8 cellular contexts compared by ENCODE assay signal in genomic region chr11:128471138-128471661, GRCh38.
DNase-seq lines count a peak whose midpoint lies in the region; ATAC-seq and TF ChIP-seq lines count a peak whose summit lies in the region.

No MANE protein-coding gene starts in this region.

- H3K27ac Mint-ChIP-seq in CD8-positive, alpha-beta memory T cell, result peak overlapping the region; percentile 89 to 99 (median 96)
- H3K27ac Mint-ChIP-seq in activated naive CD4-positive, alpha-beta T cell treated with anti-CD3 and anti-CD28 coated beads, Interleukin-2, amount 50 U/mL, for 72 hours, result peak overlapping the region; percentile 97 to 99

- peaks cover 68% of the 10 kb centered on the region for H3K36me3 ChIP-seq in CD8-positive, alpha-beta memory T cell (ENCODE audit: insufficient read depth, low read length)
- H3K36me3 ChIP-seq in transverse colon (peaks cover 0 to 7% (median 0%) of the 10 kb centered on the region in 4 donors), HAP-1 (replicated peaks) (no peaks in the 10 kb centered on the region), psoas muscle (ENCODE audit: insufficient read depth in 1 of 2, low read depth in 1 of 2) (peaks cover 3 to 16% of the 10 kb centered on the region in 2 donors)

- intact Hi-C loops in transverse colon (cut with DNase I; ENCODE audit: low total_unique reads), result no loop called here
- intact Hi-C loops in psoas muscle (cut with DNase I), result no loop called here

- TF ChIP-seq EP300 in transverse colon (IDR thresholded peaks at IDR 0.05; ENCODE audit: low read depth), result no peak

- no peak for TF ChIP-seq CTCF in transverse colon (IDR thresholded peaks at IDR 0.05)
- no peak for TF ChIP-seq CTCF in psoas muscle (IDR thresholded peaks at IDR 0.05)

- ATAC-seq in GM19395 (IDR thresholded peaks at IDR 0.05; ENCODE audit: unreplicated experiment) (peak; percentile 56), HG03342 (IDR thresholded peaks at IDR 0.05; ENCODE audit: unreplicated experiment) (peak; percentile 40), psoas muscle (no peak)
- peak; percentile 19 to 36 for ATAC-seq in activated naive CD4-positive, alpha-beta T cell treated with anti-CD3 and anti-CD28 coated beads, Interleukin-2, amount 50 U/mL, for 72 hours

- 61 to 75% methylated on average over 3 of the region's 3 CpGs for WGBS in transverse colon (ENCODE audit: low coverage in 1 of 2), 2 donors
- WGBS in psoas muscle, 3 donors, result 65 to 67% (median 66%) methylated on average over 3 of the region's 3 CpGs

- H3K27me3 ChIP-seq in CD8-positive, alpha-beta memory T cell (ENCODE audit: insufficient read depth, low read length, poor library complexity, severe bottlenecking), result no peaks in the 10 kb centered on the region
- H3K27me3 ChIP-seq in transverse colon (no peaks in the 10 kb centered on the region), HAP-1 (ENCODE audit: low read depth) (no peaks in the 10 kb centered on the region), psoas muscle (ENCODE audit: insufficient read depth in 3 of 3, low read length in 2 of 3) (no peaks in the 10 kb centered on the region)

- POLR2A ChIA-PET in CD8-positive, alpha-beta memory T cell (lab: Charles Lee), result interaction anchor here (0.9 to 6.9 kb wide), 13 partner anchors 10 to 181 kb away, joined by 3 to 44 read pairs (median 5); no protein-coding TSS in a partner anchor

- CTCF ChIA-PET in CD8-positive, alpha-beta memory T cell (lab: Charles Lee), result interaction anchor here (0.6 to 4.3 kb wide), 8 partner anchors 9 to 182 kb away, joined by 3 to 18 read pairs (median 4); no protein-coding TSS in a partner anchor

- H3K27me3 Mint-ChIP-seq in CD8-positive, alpha-beta memory T cell, result peaks cover 0 to 1% of the 10 kb centered on the region in 2 donors

- H3K36me3 Mint-ChIP-seq in CD8-positive, alpha-beta memory T cell, result peaks cover 49 to 97% (median 63%) of the 10 kb centered on the region in 3 donors
- H3K36me3 Mint-ChIP-seq in activated naive CD4-positive, alpha-beta T cell treated with anti-CD3 and anti-CD28 coated beads, Interleukin-2, amount 50 U/mL, for 72 hours, result peaks cover 51 to 80% of the 10 kb centered on the region in 2 donors

- H3K4me1 Mint-ChIP-seq in CD8-positive, alpha-beta memory T cell, result peaks cover 99 to 100% (median 100%) of the 10 kb centered on the region in 3 donors

- H3K4me3 Mint-ChIP-seq in CD8-positive, alpha-beta memory T cell, result peak overlapping the region; percentile 62 to 86 (median 77)

- H3K4me3 ChIP-seq in CD8-positive, alpha-beta memory T cell (ENCODE audit: low read length), result peak overlapping the region; percentile 69
- H3K4me3 ChIP-seq in transverse colon, result no peak overlapping the region
- H3K4me3 ChIP-seq in HAP-1, result no peak overlapping the region
- H3K4me3 ChIP-seq in psoas muscle, result no peak overlapping the region

- TF ChIP-seq POLR2A in transverse colon (IDR thresholded peaks at IDR 0.05), result peak; percentile 22

- DNase-seq in CD8-positive, alpha-beta memory T cell, result peak in 3 of 5 donors; percentile 75 to 79 (median 78)
- DNase-seq in activated naive CD4-positive, alpha-beta T cell treated with anti-CD3 and anti-CD28 coated beads, Interleukin-2, amount 50 U/mL, for 72 hours (ENCODE audit: low spot score in 2 of 2), result no peak
- DNase-seq in transverse colon, result peak; percentile 52
- no peak for DNase-seq in HAP-1 (ENCODE audit: low spot score in 2 of 2)
- no peak for DNase-seq in NCI-H1694 (lab: John Stamatoyannopoulos, UW)
- no peak for DNase-seq in psoas muscle

- no peaks in the 10 kb centered on the region for H3K9me3 ChIP-seq in CD8-positive, alpha-beta memory T cell (ENCODE audit: low read length)
- H3K9me3 ChIP-seq in transverse colon, result no peaks in the 10 kb centered on the region
- no peaks in the 10 kb centered on the region for H3K9me3 ChIP-seq in HAP-1
- H3K9me3 ChIP-seq in psoas muscle, result no peaks in the 10 kb centered on the region

- H3K27ac ChIP-seq in CD8-positive, alpha-beta memory T cell (ENCODE audit: low read depth, low read length), result peak overlapping the region; percentile 56
- H3K27ac ChIP-seq in transverse colon (peak overlapping the region; percentile 59 to 75 (median 68)), psoas muscle (no peak overlapping the region)

- H3K9me3 Mint-ChIP-seq in CD8-positive, alpha-beta memory T cell, result no peaks in the 10 kb centered on the region
- H3K9me3 Mint-ChIP-seq in activated naive CD4-positive, alpha-beta T cell treated with anti-CD3 and anti-CD28 coated beads, Interleukin-2, amount 50 U/mL, for 72 hours, result no peaks in the 10 kb centered on the region

- in situ Hi-C loops in transverse colon (cut with MboI; ENCODE audit: low pct_ligation_motif_present in 1 of 4, low pct_unique_long_range_greater_than_20kb in 1 of 4, low sequenced_read_pairs in 3 of 4), result loop anchor here in 1 of 4 donors (25.0 kb wide), 1 partner anchor 159 kb away; no protein-coding TSS in a partner anchor
- in situ Hi-C loops in HAP-1 (cut with MboI; ENCODE audit: low sequenced_read_pairs), result no loop called here

- H3K4me1 ChIP-seq in CD8-positive, alpha-beta memory T cell (ENCODE audit: insufficient read depth, low read length), result peaks cover 97% of the 10 kb centered on the region
- H3K4me1 ChIP-seq in transverse colon (peaks cover 29 to 98% (median 43%) of the 10 kb centered on the region in 4 donors), HAP-1 (no peaks in the 10 kb centered on the region), psoas muscle (peaks cover 38% of the 10 kb centered on the region)

Comparison
In these comparisons a context has a peak if more than half of its experiments do, and no peak if none do; other contexts are left out.
1. DNase-seq: peak in CD8-positive, alpha-beta memory T cell (3 of 5) and transverse colon (single experiment); none in activated naive CD4-positive, alpha-beta T cell treated with anti-CD3 and anti-CD28 coated beads, Interleukin-2, amount 50 U/mL, for 72 hours (0 of 2), HAP-1 (0 of 2), NCI-H1694 (single experiment) and psoas muscle (0 of 2).
2. ATAC-seq: peak in GM19395 (single experiment), HG03342 (single experiment) and activated naive CD4-positive, alpha-beta T cell treated with anti-CD3 and anti-CD28 coated beads, Interleukin-2, amount 50 U/mL, for 72 hours (2 of 2); none in psoas muscle (0 of 4).